8 cellular contexts compared by ENCODE assay signal in the genomic region with DNA sequence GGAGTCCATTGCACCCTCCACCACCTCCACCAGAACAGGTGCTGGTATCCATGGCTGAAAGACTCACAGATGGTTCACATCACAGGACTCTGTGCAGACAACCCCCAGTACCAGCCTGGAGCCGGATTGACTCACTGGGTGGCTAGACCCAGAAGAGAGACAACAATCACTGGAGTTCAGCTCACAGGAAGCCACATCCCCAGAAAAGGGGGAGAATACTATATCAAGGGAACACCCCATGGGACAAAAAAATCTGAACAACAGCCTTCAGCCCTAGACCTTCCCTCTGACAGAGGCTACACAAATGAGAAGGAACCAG. TPM values are rescaled to one million over a fixed set of nuclear protein-coding genes. Genes with fewer than 3 reads are reported as not detected.
DNase-seq lines count a peak whose midpoint lies in the region; ATAC-seq and TF ChIP-seq lines count a peak whose summit lies in the region.
"Not testable (repeated sequence)": the region's sequence is repeated elsewhere in the genome, so short reads cannot be mapped to it uniquely, and the experiment has no call there.

No MANE protein-coding gene starts in this region.

- H2BK15ac ChIP-seq in IMR-90 (ENCODE audit: low read depth, low read length), result peak overlapping the region; percentile 30; the same call in 1 of the 3 replicates

- not testable (repeated sequence) for H3K4me2 ChIP-seq in IMR-90 (ENCODE audit: low read depth, low read length)

- H2BK120ac ChIP-seq in IMR-90 (ENCODE audit: low read depth, low read length), result peak overlapping the region; percentile 96

- no CpG with 5 or more reads among the region's 1 CpG for WGBS in IMR-90 (ENCODE audit: extremely low coverage in 2 of 2, insufficient read length in 1 of 2), 2 experiments
- 90% methylated on average over 1 of the region's 1 CpG; no CpG with 5 or more reads in 1 of the 2 experiments for WGBS in endodermal cell (ENCODE audit: insufficient coverage in 1 of 2, insufficient read length in 1 of 2), 2 experiments

- peak overlapping the region; percentile 43 to 86; a peak in 2 of 4 replicates for H4K8ac ChIP-seq in IMR-90 (ENCODE audit: low read depth in 2 of 2, low read length in 2 of 2)

- not testable (repeated sequence) for BruUV-seq in IMR-90 (replicated peaks; lab: Mats Ljungman, UMichigan)

- H3K9me3 ChIP-seq in IMR-90 (ENCODE audit: control insufficient read depth, insufficient read depth, low read length); endodermal cell (ENCODE audit: control insufficient read depth, low read length): not testable (repeated sequence)

- not testable (repeated sequence) for H3K4me3 Mint-ChIP-seq in endodermal cell; osteocyte (ENCODE audit: unreplicated experiment)

- not testable (repeated sequence) for H3K56ac ChIP-seq in IMR-90 (ENCODE audit: extremely low read depth, insufficient read depth, low read length)

- not testable (repeated sequence) for H3K4me1 ChIP-seq in IMR-90 (ENCODE audit: control insufficient read depth, insufficient read depth, low read length); endodermal cell (ENCODE audit: control insufficient read depth, insufficient read depth, low read length)

- not testable (repeated sequence) for TF ChIP-seq POLR2A in IMR-90 (IDR thresholded peaks at IDR 0.05; ENCODE audit: low read depth, low read length)

- H3K23ac ChIP-seq in IMR-90 (ENCODE audit: low read depth, low read length), result not testable (repeated sequence)

- H3K36me3 ChIP-seq in IMR-90 (ENCODE audit: control insufficient read depth, insufficient read depth, low read length); endodermal cell (ENCODE audit: control insufficient read depth, insufficient read depth, low read length): not testable (repeated sequence)

- in situ Hi-C loops in IMR-90 (cut with MboI; ENCODE audit: low sequenced_read_pairs), result loop anchor here (10.0 kb wide), 1 partner anchor 140 kb away; no protein-coding TSS in a partner anchor

- H3K9me3 Mint-ChIP-seq in endodermal cell (peaks cover 63% of the 10 kb centered on the region), osteocyte (ENCODE audit: unreplicated experiment) (peaks cover 21% of the 10 kb centered on the region)

- DNase-seq in A172 (ENCODE audit: low spot score) (peak; percentile 44), EH (ENCODE audit: low read depth) (peak; percentile 43), IMR-90 (peak; percentile 13), NCI-H69 (lab: John Stamatoyannopoulos, UW) (peak; percentile 87), amniotic epithelial cell (ENCODE audit: low read depth) (peak; percentile 47), Right ventricle myocardium inferior (ENCODE audit: missing footprints) (peak; percentile 37)
- not testable (repeated sequence) for DNase-seq in endodermal cell; osteocyte (ENCODE audit: extremely low spot score, unreplicated experiment)

- peak overlapping the region; percentile 74 for H4K91ac ChIP-seq in IMR-90 (ENCODE audit: insufficient read depth, low read depth, low read length)

- H2AFZ ChIP-seq in IMR-90 (replicated peaks; ENCODE audit: low read length, poor library complexity), result not testable (repeated sequence)

- not testable (repeated sequence) for H2AK9ac ChIP-seq in IMR-90 (replicated peaks; ENCODE audit: low read depth, low read length, poor library complexity)

- H3K4me3 ChIP-seq in IMR-90 (ENCODE audit: insufficient read depth, low read depth, low read length); endodermal cell (ENCODE audit: low read length): not testable (repeated sequence)

- peaks cover 16% of the 10 kb centered on the region for H3K27me3 Mint-ChIP-seq in endodermal cell (ENCODE audit: insufficient read depth)
- H3K27me3 Mint-ChIP-seq in osteocyte (ENCODE audit: unreplicated experiment), result not testable (repeated sequence)

- H3K27ac Mint-ChIP-seq in endodermal cell (peak overlapping the region; percentile 94), osteocyte (ENCODE audit: unreplicated experiment) (peak overlapping the region; percentile 92)

- not testable (repeated sequence) for TF ChIP-seq RAD21 in IMR-90 (IDR thresholded peaks at IDR 0.05; ENCODE audit: low read length)

- ATAC-seq in IMR-90 (ENCODE audit: low read depth), result peak; percentile 38
- ATAC-seq in Right ventricle myocardium inferior, result not testable (repeated sequence)

- peak overlapping the region; percentile 97 for H2BK5ac ChIP-seq in IMR-90 (ENCODE audit: low read depth, low read length, poor library complexity, severe bottlenecking)

- peak overlapping the region; percentile 3; the same call in 1 of the 2 replicates for H2BK20ac ChIP-seq in IMR-90 (ENCODE audit: low read depth, low read length)

- TF ChIP-seq CTCF in IMR-90 (conservative IDR thresholded peaks at IDR 0.05; ENCODE audit: low read depth, low read length); endodermal cell (conservative IDR thresholded peaks at IDR 0.05); osteocyte (IDR thresholded peaks at IDR 0.05): not testable (repeated sequence)

- peak overlapping the region; percentile 96 for H4K5ac ChIP-seq in IMR-90 (ENCODE audit: low read depth, low read length)

- not testable (repeated sequence) for H2AK5ac ChIP-seq in IMR-90 (ENCODE audit: low read depth, low read length)

- not testable (repeated sequence) for H3K27me3 ChIP-seq in IMR-90 (ENCODE audit: control insufficient read depth, insufficient read depth, low read length); endodermal cell (ENCODE audit: control insufficient read depth, insufficient read depth, low read length, poor library complexity, severe bottlenecking)

- H3K36me3 Mint-ChIP-seq in endodermal cell (ENCODE audit: low read depth), result peaks cover 10% of the 10 kb centered on the region
- H3K36me3 Mint-ChIP-seq in osteocyte (ENCODE audit: unreplicated experiment), result not testable (repeated sequence)

- not testable (repeated sequence) for H4K20me1 ChIP-seq in IMR-90 (ENCODE audit: insufficient read depth, low read length)

- CTCF ChIA-PET in IMR-90 (lab: Yijun Ruan, JAX), result interaction anchor here (0.7 to 1.5 kb wide), 6 partner anchors 24 to 250 kb away, joined by 3 to 4 read pairs (median 3); no protein-coding TSS in a partner anchor

- H3K79me1 ChIP-seq in IMR-90 (ENCODE audit: low read depth in 1 of 2, low read length in 2 of 2), result not testable (repeated sequence)

- peak overlapping the region; percentile 97; the same call in 1 of the 2 replicates for H3K27ac ChIP-seq in IMR-90 (ENCODE audit: insufficient read depth, low read length)
- H3K27ac ChIP-seq in endodermal cell (ENCODE audit: low read depth, low read length), result not testable (repeated sequence)

- intact Hi-C loops in IMR-90 (cut with micrococcal nuclease), result loop anchor here (1.0 kb wide), 4 partner anchors 58 to 143 kb away; no protein-coding TSS in a partner anchor
- intact Hi-C loops in Right ventricle myocardium inferior (cut with DNase I), result loop anchor here (2.0 kb wide), 1 partner anchor 146 kb away; no protein-coding TSS in a partner anchor

- peak overlapping the region; percentile 89 for H3K4ac ChIP-seq in IMR-90 (ENCODE audit: low read depth, low read length)

- H3K9me1 ChIP-seq in IMR-90 (ENCODE audit: insufficient read depth, low read length), result not testable (repeated sequence)

- H3K18ac ChIP-seq in IMR-90 (ENCODE audit: low read depth, low read length), result peak overlapping the region; percentile 94

- H3K4me1 Mint-ChIP-seq in endodermal cell, result not testable (repeated sequence)
- H3K4me1 Mint-ChIP-seq in osteocyte (ENCODE audit: unreplicated experiment), result peaks cover 11% of the 10 kb centered on the region

- POLR2A ChIA-PET in IMR-90 (lab: Charles Lee; ENCODE audit: unreplicated experiment), result not testable (repeated sequence)

- dilution Hi-C loops in IMR-90 (cut with HindIII; ENCODE audit: low sequenced_read_pairs, unreplicated experiment), result not testable (repeated sequence)

- 0 out of 2 replicates have a peak overlapping the region, but pooled peaks have one; percentile 64 for H3K14ac ChIP-seq in IMR-90 (replicated peaks; ENCODE audit: low read depth, low read length)

- H3K9ac ChIP-seq in IMR-90 (ENCODE audit: low read depth, low read length); endodermal cell (ENCODE audit: extremely low read depth, low read length, poor library complexity, severe bottlenecking): not testable (repeated sequence)

RNA-seq across cellular contexts. Expression of a gene that starts 59.4 kb away (rescaled TPM):
- 23.6 and 25.0 TPM in 2 replicates for total RNA-seq in A172 (2014; rRNA removed; shearing (Covaris generic))
- 16.4 and 17.6 TPM in 2 replicates for total RNA-seq in IMR-90 (2012; rRNA removed)
- polyA plus RNA-seq in IMR-90 (2012; rRNA removed), result 25.9 and 28.0 TPM in 2 replicates
- 10.8 and 19.7 TPM in 2 replicates for polyA plus RNA-seq in IMR-90 (2012; cell fraction: cytosol; rRNA removed)
- 20.7 and 64.4 TPM in 2 replicates for polyA plus RNA-seq in IMR-90 (2012; cell fraction: nucleus; rRNA removed; ENCODE audit: low replicate concordance)
- total RNA-seq in endodermal cell, result 10 to 100 TPM; 50.4 to 53.4 TPM
- 37.1 TPM for polyA plus RNA-seq in endodermal cell (2013, experiment 1 of 2)
- 29.6 TPM for polyA plus RNA-seq in endodermal cell (2013, experiment 2 of 2)
- 26.3 TPM for total RNA-seq in Right ventricle myocardium inferior
- 52.4 and 53.0 TPM in 2 replicates for total RNA-seq in osteocyte
